32 cellular contexts compared by ENCODE assay signal in the genomic region with DNA sequence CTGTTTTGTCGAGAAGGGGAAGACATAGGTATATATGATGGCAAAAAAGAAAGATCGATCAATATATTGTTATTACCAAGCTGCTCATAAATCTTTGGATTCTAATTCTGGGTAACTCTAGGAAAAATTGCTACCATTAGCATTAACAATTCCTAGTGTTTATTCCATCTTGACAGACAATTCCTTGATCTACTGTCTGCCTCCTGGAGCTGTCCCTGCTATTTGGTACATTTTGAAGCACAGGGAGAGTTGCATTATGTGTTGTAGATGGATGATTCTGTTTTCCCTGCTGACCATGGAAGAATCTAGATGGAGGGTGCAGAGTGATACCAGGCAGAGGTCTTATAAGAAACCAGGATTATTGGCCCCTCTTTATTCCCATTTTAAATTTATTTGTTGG.
"Had no signal": no experiment of that assay in that cellular context is flagged by ENCODE, and none has a peak within 500 bp of the region (broad histone marks: within the 10 kb centered on the region; RNA-seq: fewer than 3 reads in every experiment).

No MANE protein-coding gene starts in this region.

- DNase-seq: Karpas-422, Kasumi-1, MG63, MM.1S, MV-4-11, NCI-H1048, NCI-H1092, NCI-H1092 treated with DMSO at 0.1 percent for 48 hours, NCI-H1105, NCI-H1105 treated with DMSO at 0.1 percent for 48 hours, NCI-H1417 treated with DMSO at 0.1 percent for 48 hours, NCI-H1436, NCI-H1436 treated with DMSO at 0.1 percent for 48 hours, NCI-H1694, NCI-H1694 treated with DMSO at 0.1 percent for 48 hours, NCI-H187, NCI-H187 treated with DMSO at 0.1 percent for 48 hours, NCI-H1930, NCI-H2029, NCI-H2029 treated with DMSO at 0.1 percent for 48 hours, NCI-H2081 treated with DMSO at 0.1 percent for 48 hours, NCI-H2107, NCI-H2171, NCI-H2171 treated with DMSO at 0.1 percent for 48 hours, NCI-H2227 treated with DMSO at 0.1 percent for 48 hours, NCI-H226, NCI-H345, NCI-H446, NCI-H446 treated with DMSO at 0.1 percent for 48 hours, NCI-H510A, NCI-H510A treated with DMSO at 0.1 percent for 48 hours, NCI-H524 had no signal

- H3K27me3 ChIP-seq: MG63 had no signal

- H3K9me3 ChIP-seq: MG63 had no signal

- H3K4me3 ChIP-seq: MG63 had no signal

- H3K36me3 ChIP-seq: MG63 had no signal
